11 cellular contexts compared by ENCODE assay signal in genomic region chr21:18382934-18383333, GRCh38. TPM values are rescaled to one million over a fixed set of nuclear protein-coding genes. Genes with fewer than 3 reads are reported as not detected.
"Had no signal": no experiment of that assay in that cellular context is flagged by ENCODE, and none has a peak within 500 bp of the region (broad histone marks: within the 10 kb centered on the region; RNA-seq: fewer than 3 reads in every experiment).

No MANE protein-coding gene starts in this region.

RNA-seq across cellular contexts. Expression of gene TMPRSS15, which starts 20.7 kb away (rescaled TPM):
- total RNA-seq: activated B cell treated with CpG ODN at 0.5 μM for 24 hours; activated CD4-positive, alpha-beta memory T cell treated with anti-CD3 and anti-CD28 coated beads for 36 hours; activated naive CD4-positive, alpha-beta T cell treated with anti-CD3 and anti-CD28 coated beads for 36 hours; activated naive CD4-positive, alpha-beta T cell treated with anti-CD3 and anti-CD28 coated beads, Interleukin-2, amount 50 U/mL, for 72 hours; activated T-cell treated with anti-CD3 and anti-CD28 coated beads, Interleukin-2, amount 50 U/mL, for 4 hours; activated T-helper 1 cell treated with anti-CD3 and anti-CD28 coated beads, Interleukin-12 subunit alpha, Interleukin-12 subunit beta, Interleukin-2, Interleukin-4 antibody, amounts not matched to agents 30 ng/mL and 10 ng/mL and 1 ng/mL, durations not matched to agents 14 hours and 24 hours and 36 hours; adrenal gland; bronchial epithelial cell; Right ventricle myocardium inferior; T-cell; T-helper 17 cell had no signal
